ENCODE assay signal across 21 cellular contexts in genomic region chr2:102181919-102182635, GRCh38. TPM values are rescaled to one million over a fixed set of nuclear protein-coding genes. Genes with fewer than 3 reads are reported as not detected.
DNase-seq lines count a peak whose midpoint lies in the region; ATAC-seq, FAIRE-seq and TF ChIP-seq lines count a peak whose summit lies in the region.
"Had no signal": no experiment of that assay in that cellular context is flagged by ENCODE, and none has a peak within 500 bp of the region (broad histone marks: within the 10 kb centered on the region; RNA-seq: fewer than 3 reads in every experiment).

No MANE protein-coding gene starts in this region.

- H3K18ac ChIP-seq in trophoblast cell (ENCODE audit: low read length) = no peak overlapping the region

- BruUV-seq in GM12878 (replicated peaks; lab: Mats Ljungman, UMichigan) = no TSS peak

- ATAC-seq in GM12878 = no peak
- ATAC-seq in heart right ventricle = peak; percentile 52 to 87 (median 68)
- no peak for ATAC-seq in HG02763 (IDR thresholded peaks at IDR 0.05; ENCODE audit: unreplicated experiment)
- ATAC-seq: HCT116; stimulated activated naive CD8-positive, alpha-beta T cell treated with anti-CD3 and anti-CD28 coated beads, Interleukin-15, Interleukin-2, amounts not matched to agents 100 U/mL and 50 U/mL, for 24 hours had no signal

- H4K20me1 ChIP-seq in GM12878 (ENCODE audit: control insufficient read depth, insufficient read depth) = no peaks in the 10 kb centered on the region

- H3K4me2 ChIP-seq in GM12878 (ENCODE audit: control insufficient read depth, insufficient read depth) (no peak overlapping the region), trophoblast cell (ENCODE audit: low read length) (no peak overlapping the region)

- H3K36me3 ChIP-seq in GM12878 (ENCODE audit: control insufficient read depth in 2 of 2, insufficient read depth in 2 of 2, low read length in 1 of 2) = no peaks in the 10 kb centered on the region
- peaks cover 0 to 30% (median 5%) of the 10 kb centered on the region in 9 donors for H3K36me3 ChIP-seq in heart right ventricle
- H3K36me3 ChIP-seq in trophoblast cell (ENCODE audit: control insufficient read depth in 1 of 2, insufficient read depth in 2 of 2, low read length in 2 of 2) = peaks cover 4 to 7% of the 10 kb centered on the region in 2 experiments

- H3K14ac ChIP-seq in trophoblast cell (ENCODE audit: low read length) = no peak overlapping the region

- in situ Hi-C loops in GM12878 (cut with MboI) = no loop called here

- no peak overlapping the region for H3K9ac ChIP-seq in GM12878 (ENCODE audit: control insufficient read depth, insufficient read depth, low read length)
- no peak overlapping the region for H3K9ac ChIP-seq in trophoblast cell (ENCODE audit: low read length)

- no peak overlapping the region for H3K4ac ChIP-seq in trophoblast cell (ENCODE audit: low read depth, low read length)

- TF ChIP-seq EP300 in GM12878 (IDR thresholded peaks at IDR 0.05; ENCODE audit: borderline replicate concordance in 1 of 2, control insufficient read depth in 1 of 2, low read depth in 2 of 2, low read length in 2 of 2) = no peak

- peaks cover 3% of the 10 kb centered on the region for H3K79me1 ChIP-seq in trophoblast cell (ENCODE audit: low read length)

- no peak overlapping the region for H2AFZ ChIP-seq in GM12878 (ENCODE audit: control insufficient read depth, low read depth, low read length)
- no peak overlapping the region for H2AFZ ChIP-seq in trophoblast cell (ENCODE audit: insufficient read depth, low read length, poor library complexity)

- no peak overlapping the region for H3K23ac ChIP-seq in trophoblast cell (ENCODE audit: low read length)

- H3K9me3 ChIP-seq in GM12878 (replicated peaks; ENCODE audit: control insufficient read depth, insufficient read depth, low read length) = no peaks in the 10 kb centered on the region; the same call in 2 of the 3 replicates
- no peaks in the 10 kb centered on the region for H3K9me3 ChIP-seq in heart right ventricle
- no peaks in the 10 kb centered on the region for H3K9me3 ChIP-seq in trophoblast cell (ENCODE audit: insufficient read depth, low read depth, low read length)

- no peaks in the 10 kb centered on the region for H3K79me2 ChIP-seq in GM12878 (ENCODE audit: control insufficient read depth, insufficient read depth, low read length)
- no peaks in the 10 kb centered on the region for H3K79me2 ChIP-seq in trophoblast cell (ENCODE audit: control insufficient read depth, insufficient read depth, low read length, poor library complexity)

- H2AK5ac ChIP-seq in trophoblast cell (ENCODE audit: low read length) = peak overlapping the region; percentile 13

- no peak overlapping the region for H4K12ac ChIP-seq in trophoblast cell (ENCODE audit: low read depth, low read length)

- CTCF ChIA-PET in GM12878 (lab: Yijun Ruan, JAX) = no interaction called here

- H3K4me1 ChIP-seq in GM12878 (ENCODE audit: control insufficient read depth, insufficient read depth, low read length) (no peaks in the 10 kb centered on the region), heart right ventricle (peaks cover 2 to 42% (median 8%) of the 10 kb centered on the region in 9 donors), trophoblast cell (ENCODE audit: control insufficient read depth in 1 of 2, insufficient read depth in 2 of 2, low read length in 2 of 2) (peaks cover 10 to 11% of the 10 kb centered on the region in 2 experiments)

- FAIRE-seq in GM12878 (lab: Jason Lieb, UNC) = no peak
- FAIRE-seq: astrocyte, colon, endometrium had no signal

- H4K91ac ChIP-seq in trophoblast cell (ENCODE audit: low read depth, low read length) = no peak overlapping the region

- no peak overlapping the region for H2BK5ac ChIP-seq in trophoblast cell (ENCODE audit: low read depth, low read length, poor library complexity)

- no peak for TF ChIP-seq POLR2A in GM12878 (IDR thresholded peaks at IDR 0.05; ENCODE audit: low read depth, low read length)

- WGBS in GM12878 (ENCODE audit: insufficient coverage, insufficient replicate concordance, low lambda C conversion rate, missing lambda C conversion rate) = 39% methylated on average over 7 of the region's 7 CpGs
- 64 to 67% methylated on average over 7 of the region's 7 CpGs for WGBS in heart right ventricle, 2 donors
- WGBS in trophoblast cell (ENCODE audit: extremely low coverage, insufficient coverage, insufficient read length) = no CpG with 5 or more reads among the region's 7 CpGs

- RAD21 ChIA-PET in GM12878 (lab: Charles Lee; ENCODE audit: unreplicated experiment) = no interaction called here

- TF ChIP-seq CTCF in GM12878 (IDR thresholded peaks at IDR 0.05 in 2 of 3, conservative IDR thresholded peaks at IDR 0.05 in 1 of 3; ENCODE audit: control insufficient read depth in 2 of 3, extremely low read depth in 1 of 3, insufficient read depth in 1 of 3, low read depth in 3 of 3, low read length in 3 of 3) (no peak), heart right ventricle (IDR thresholded peaks at IDR 0.05) (no peak)

- intact Hi-C loops in GM12878 (cut with micrococcal nuclease; ENCODE audit: unreplicated experiment) = no loop called here
- intact Hi-C loops in heart right ventricle (cut with DNase I) = loop anchor here in 1 of 10 donors (10.0 kb wide), 1 partner anchor 53 kb away; no protein-coding TSS in a partner anchor

- DNase-seq in AG20443 (ENCODE audit: low spot score) (peak; percentile 17), GM12878 (ENCODE audit: low read depth, low spot score) (no peak), heart right ventricle (peak in 1 of 2 donors; percentile 44), trophoblast cell (peak; percentile 33 to 69), DMS153 treated with DMSO at 0.1 percent for 48 hours (lab: John Stamatoyannopoulos, UW; ENCODE audit: unreplicated experiment) (no peak), T-helper 9 cell (no peak)
- no peak for DNase-seq in activated naive CD4-positive, alpha-beta T cell (lab: John Stamatoyannopoulos, UW)
- DNase-seq: activated CD4-positive, alpha-beta memory T cell treated with anti-CD3 and anti-CD28 coated beads for 36 hours; activated naive CD4-positive, alpha-beta T cell treated with Interleukin-2 at 50 U/mL for 16 hours; NCI-H1048; NCI-H2081; NCI-H526; retina; stimulated activated naive CD8-positive, alpha-beta T cell treated with anti-CD3 and anti-CD28 coated beads, Interleukin-15, Interleukin-2, amounts not matched to agents 100 U/mL and 50 U/mL, for 24 hours; T-helper 1 cell had no signal

- POLR2A ChIA-PET in GM12878 (lab: Charles Lee) = no interaction called here

- H2BK12ac ChIP-seq in trophoblast cell (ENCODE audit: low read length) = peak overlapping the region; percentile 28

- H3K27ac ChIP-seq in GM12878 (ENCODE audit: control insufficient read depth, insufficient read depth) = no peak overlapping the region
- peak overlapping the region in 2 of 10 donors; percentile 9 to 21 for H3K27ac ChIP-seq in heart right ventricle
- H3K27ac ChIP-seq in trophoblast cell (ENCODE audit: low read depth, low read length) = no peak overlapping the region
- H3K27ac ChIP-seq: VCaP had no signal

- peak overlapping the region; percentile 30 for H4K8ac ChIP-seq in trophoblast cell (ENCODE audit: low read depth, low read length)

- H3K4me3 ChIP-seq in GM12878 = no peak overlapping the region
- no peak overlapping the region for H3K4me3 ChIP-seq in heart right ventricle
- no peak overlapping the region for H3K4me3 ChIP-seq in trophoblast cell (ENCODE audit: low read depth, low read length)

- no peak for TF ChIP-seq RAD21 in GM12878 (IDR thresholded peaks at IDR 0.05; ENCODE audit: insufficient read depth, low read depth, low read length)

- H3K27me3 ChIP-seq in GM12878 (replicated peaks in 1 of 2; ENCODE audit: control insufficient read depth in 2 of 2, insufficient read depth in 2 of 2, low read length in 1 of 2) (no peaks in the 10 kb centered on the region; a peak in 1 of 4 replicates), heart right ventricle (peaks cover 0 to 14% (median 3%) of the 10 kb centered on the region in 7 donors), trophoblast cell (ENCODE audit: insufficient read depth, low read length) (no peaks in the 10 kb centered on the region)

- SMC1A ChIA-PET in GM12878 (lab: Charles Lee; ENCODE audit: uncharacterized antibody, unreplicated experiment) = interaction anchor here (3.0 kb wide), 1 partner anchor 58 kb away, joined by 14 read pairs; no protein-coding TSS in a partner anchor

- peak overlapping the region; percentile 59 for H2BK120ac ChIP-seq in trophoblast cell (ENCODE audit: insufficient read depth, low read length, poor library complexity)

RNA-seq across cellular contexts. Expression of gene IL1RL2, which starts 4.7 kb away (rescaled TPM):
- not detected in 2 replicates for total RNA-seq in GM12878 (2013; cell fraction: nucleolus; rRNA removed)
- total RNA-seq in GM12878 (2014; rRNA removed) (not detected in 2 replicates), GM12878 (2014; rRNA removed; fragmentation: Illumina TruSeq; extraction: Trizol) (not detected in 2 replicates), GM12878 (2021) (not detected in 2 replicates), heart right ventricle (under 1 TPM in 5 of 10 donors, not detected in 5; 0.11 to 0.92 (median 0.31) TPM)
- polyA plus RNA-seq in GM12878 (2011; ENCODE audit: low read depth) = not detected
- polyA plus RNA-seq in GM12878 (2011; rRNA removed) (not detected in 2 replicates), GM12878 (2014; fragmentation: Illumina TruSeq; extraction: Trizol) (not detected in 2 replicates), GM12878 (2014; fragmentation: Nextera tagmentation; extraction: Ambion mirVana) (not detected), GM12878 (2014; rRNA removed) (not detected in 2 replicates), GM12878 (2016; fragmentation: Nextera tagmentation; extraction: Ambion mirVana) (not detected), heart right ventricle (under 1 TPM; 0.22 to 0.29 TPM)
- polyA plus RNA-seq in GM12878 (2011; cell fraction: cytosol; rRNA removed) = 0.02 TPM in 1 of 2 replicates, not detected in the other
- 0.06 TPM in 1 of 2 replicates, not detected in the other for polyA plus RNA-seq in GM12878 (2011; cell fraction: nucleus; rRNA removed)
- polyA plus RNA-seq in GM12878 (2012) = not detected in 2 replicates
- polyA minus RNA-seq in GM12878 (2011; rRNA and poly(A)+ RNA removed) = not detected in 2 replicates
- not detected in 2 replicates for polyA minus RNA-seq in GM12878 (2011; cell fraction: cytosol; rRNA and poly(A)+ RNA removed)
- polyA minus RNA-seq in GM12878 (2011; cell fraction: nucleus; rRNA and poly(A)+ RNA removed) = not detected in 2 replicates
- polyA plus RNA-seq in trophoblast cell (2013) = not detected in 2 replicates

RNA-seq across cellular contexts. Expression of gene IL1R1, which starts 39.5 kb away (rescaled TPM):
- total RNA-seq in GM12878 (2013; cell fraction: nucleolus; rRNA removed) = 1.5 and 1.8 TPM in 2 replicates
- total RNA-seq in GM12878 (2014; rRNA removed) (0.17 and 0.33 TPM in 2 replicates), GM12878 (2014; rRNA removed; fragmentation: Illumina TruSeq; extraction: Trizol) (0.32 and 0.45 TPM in 2 replicates), GM12878 (2021) (0.61 and 1.1 TPM in 2 replicates), heart right ventricle (10 to 100 TPM in 9 of 10 donors, 1 to 10 TPM in 1; 5.7 to 47.0 (median 17.6) TPM)
- polyA plus RNA-seq in GM12878 (2011; ENCODE audit: low read depth) = 0.73 TPM
- polyA plus RNA-seq in GM12878 (2011; rRNA removed) (13.2 and 19.9 TPM in 2 replicates), GM12878 (2014; fragmentation: Illumina TruSeq; extraction: Trizol) (0.81 and 0.86 TPM in 2 replicates), GM12878 (2014; fragmentation: Nextera tagmentation; extraction: Ambion mirVana) (under 1 TPM; 0.18 to 0.24 TPM), GM12878 (2014; rRNA removed) (0.32 and 0.42 TPM in 2 replicates), GM12878 (2016; fragmentation: Nextera tagmentation; extraction: Ambion mirVana) (under 1 TPM; 0.62 to 0.79 TPM), heart right ventricle (10 to 100 TPM; 22.0 to 28.7 TPM)
- polyA plus RNA-seq in GM12878 (2011; cell fraction: cytosol; rRNA removed) = 8.8 and 10.2 TPM in 2 replicates
- polyA plus RNA-seq in GM12878 (2011; cell fraction: nucleus; rRNA removed) = 8.7 and 9.2 TPM in 2 replicates
- 0.88 and 1.3 TPM in 2 replicates for polyA plus RNA-seq in GM12878 (2012)
- 8.1 and 10.8 TPM in 2 replicates for polyA minus RNA-seq in GM12878 (2011; rRNA and poly(A)+ RNA removed)
- 2.3 and 2.7 TPM in 2 replicates for polyA minus RNA-seq in GM12878 (2011; cell fraction: cytosol; rRNA and poly(A)+ RNA removed)
- polyA minus RNA-seq in GM12878 (2011; cell fraction: nucleus; rRNA and poly(A)+ RNA removed) = 4.6 and 5.2 TPM in 2 replicates
- polyA plus RNA-seq in trophoblast cell (2013) = 35.1 and 36.4 TPM in 2 replicates

Comparison
In these comparisons a context has a peak if more than half of its experiments do, and no peak if none do; other contexts are left out.
1. DNase-seq: peak in AG20443 (single experiment) and trophoblast cell (2 of 2); none in GM12878 (single experiment), DMS153 treated with DMSO at 0.1 percent for 48 hours (single experiment), activated naive CD4-positive, alpha-beta T cell (0 of 4) and T-helper 9 cell (single experiment).
2. ATAC-seq: peak in heart right ventricle (8 of 8); none in GM12878 (single experiment) and HG02763 (single experiment).